ENCODE assay signal across 6 cellular contexts in the genomic region with DNA sequence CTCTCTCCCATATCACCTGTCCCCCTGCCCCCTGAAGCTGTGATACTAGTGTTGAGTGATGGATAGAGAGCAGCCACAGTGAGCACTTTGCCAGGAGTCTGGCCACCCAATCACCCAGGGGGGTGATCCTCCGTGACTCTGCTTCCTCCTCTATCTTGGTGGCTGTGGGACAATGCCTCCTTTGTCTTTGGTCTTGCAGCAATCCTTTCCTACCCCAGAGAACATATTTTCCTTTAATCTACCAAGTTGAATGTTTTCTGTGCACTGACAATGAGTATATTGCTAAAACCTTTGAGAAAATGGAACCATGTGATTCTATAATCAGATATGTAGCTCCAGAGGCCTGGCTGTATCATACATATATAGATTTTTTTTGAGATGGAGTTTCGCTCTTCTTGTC. TPM values are rescaled to one million over a fixed set of nuclear protein-coding genes. Genes with fewer than 3 reads are reported as not detected.
"Had no signal": no experiment of that assay in that cellular context is flagged by ENCODE, and none has a peak within 500 bp of the region (broad histone marks: within the 10 kb centered on the region; RNA-seq: fewer than 3 reads in every experiment).

No MANE protein-coding gene starts in this region.

- H3K27ac Mint-ChIP-seq: GM23338, H9 had no signal

- H3K4me2 ChIP-seq: GM23338 had no signal

- DNase-seq: H9, HCEC 1CT, IMR-90 had no signal

- H3K4me3 Mint-ChIP-seq: GM23338, H9 had no signal

- H3K9me3 Mint-ChIP-seq: GM23338, H9 had no signal

- H2AFZ ChIP-seq: GM23338 had no signal

- H3K4me3 ChIP-seq: GM23338, K562 had no signal

RNA-seq across cellular contexts. Expression of a gene that starts 58.1 kb away (rescaled TPM):
- total RNA-seq: H9, HT-29, K562 had no signal
